ENCODE assay signal across 2 cellular contexts in the genomic region with DNA sequence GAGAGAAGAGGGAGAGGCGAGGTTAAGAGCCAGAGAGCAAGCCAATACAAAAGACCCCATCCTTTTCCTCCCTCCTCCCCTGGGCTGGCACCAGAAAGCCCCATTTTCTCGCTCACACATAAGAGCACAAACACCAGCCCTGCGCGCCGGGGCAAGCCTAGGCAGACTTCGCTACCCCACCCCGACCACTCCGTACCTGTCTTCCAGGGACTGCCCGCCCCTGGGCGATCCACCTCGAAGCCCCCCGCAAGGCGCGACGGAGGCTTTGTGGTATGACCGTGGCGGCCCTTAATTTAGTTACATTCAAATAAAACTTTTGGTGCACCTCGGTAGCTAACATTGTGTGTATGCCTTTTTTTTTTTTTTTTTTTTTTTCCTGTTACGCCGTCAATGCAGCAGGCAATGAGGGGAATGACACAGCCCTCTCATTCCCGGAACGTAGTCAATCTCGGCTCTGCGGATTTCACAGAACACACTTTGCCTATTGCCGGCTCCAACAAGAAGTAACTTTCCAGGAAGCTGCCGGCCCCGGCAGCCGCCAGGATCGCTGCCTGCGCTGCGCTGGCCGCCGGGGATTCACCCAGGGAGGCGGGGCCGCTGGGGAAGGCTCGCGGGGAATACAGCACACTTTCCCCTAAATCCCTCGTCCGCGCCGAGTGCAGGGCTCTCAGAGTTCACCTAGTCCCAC.
A peak's percentile ranks its signal among the peaks of the same experiment; 100 is the strongest.
TF ChIP-seq lines count a peak whose summit lies in the region.

No MANE protein-coding gene starts in this region.

TF ChIP-seq in WTC11, 78 proteins besides CTCF, POLR2A, EP300 and RAD21:
- TF ChIP-seq ZNF121 (CRISPR knock-in tag; IDR thresholded peaks at IDR 0.05): 0 out of 2 replicates have a peak, but pooled peaks have one; percentile 26
- TF ChIP-seq, protein P1, sequence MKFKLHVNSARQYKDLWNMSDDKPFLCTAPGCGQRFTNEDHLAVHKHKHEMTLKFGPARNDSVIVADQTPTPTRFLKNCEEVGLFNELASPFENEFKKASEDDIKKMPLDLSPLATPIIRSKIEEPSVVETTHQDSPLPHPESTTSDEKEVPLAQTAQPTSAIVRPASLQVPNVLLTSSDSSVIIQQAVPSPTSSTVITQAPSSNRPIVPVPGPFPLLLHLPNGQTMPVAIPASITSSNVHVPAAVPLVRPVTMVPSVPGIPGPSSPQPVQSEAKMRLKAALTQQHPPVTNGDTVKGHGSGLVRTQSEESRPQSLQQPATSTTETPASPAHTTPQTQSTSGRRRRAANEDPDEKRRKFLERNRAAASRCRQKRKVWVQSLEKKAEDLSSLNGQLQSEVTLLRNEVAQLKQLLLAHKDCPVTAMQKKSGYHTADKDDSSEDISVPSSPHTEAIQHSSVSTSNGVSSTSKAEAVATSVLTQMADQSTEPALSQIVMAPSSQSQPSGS (CRISPR knock-in tag; IDR thresholded peaks at IDR 0.05; ENCODE audit: borderline replicate concordance, low read depth): no peak

TF ChIP-seq in HepG2, 621 proteins besides CTCF, POLR2A, EP300 and RAD21:
- peak; percentile 50; the same call in 1 of the 2 replicates for TF ChIP-seq BCL6 (CRISPR knock-in tag; IDR thresholded peaks at IDR 0.05)
- peak; percentile 52 for TF ChIP-seq HNRNPLL (IDR thresholded peaks at IDR 0.05; ENCODE audit: low read depth, low read length, poor library complexity, severe bottlenecking)
- TF ChIP-seq, protein P2, sequence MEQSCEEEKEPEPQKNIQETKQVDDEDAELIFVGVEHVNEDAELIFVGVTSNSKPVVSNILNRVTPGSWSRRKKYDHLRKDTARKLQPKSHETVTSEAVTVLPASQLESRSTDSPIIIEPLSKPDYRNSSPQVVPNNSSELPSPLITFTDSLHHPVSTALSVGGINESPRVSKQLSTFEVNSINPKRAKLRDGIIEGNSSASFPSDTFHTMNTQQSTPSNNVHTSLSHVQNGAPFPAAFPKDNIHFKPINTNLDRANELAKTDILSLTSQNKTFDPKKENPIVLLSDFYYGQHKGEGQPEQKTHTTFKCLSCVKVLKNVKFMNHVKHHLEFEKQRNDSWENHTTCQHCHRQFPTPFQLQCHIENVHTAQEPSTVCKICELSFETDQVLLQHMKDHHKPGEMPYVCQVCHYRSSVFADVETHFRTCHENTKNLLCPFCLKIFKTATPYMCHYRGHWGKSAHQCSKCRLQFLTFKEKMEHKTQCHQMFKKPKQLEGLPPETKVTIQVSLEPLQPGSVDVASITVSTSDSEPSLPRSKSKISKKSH (CRISPR knock-in tag; IDR thresholded peaks at IDR 0.05; ENCODE audit: borderline replicate concordance): no peak
- TF ChIP-seq, protein P3, sequence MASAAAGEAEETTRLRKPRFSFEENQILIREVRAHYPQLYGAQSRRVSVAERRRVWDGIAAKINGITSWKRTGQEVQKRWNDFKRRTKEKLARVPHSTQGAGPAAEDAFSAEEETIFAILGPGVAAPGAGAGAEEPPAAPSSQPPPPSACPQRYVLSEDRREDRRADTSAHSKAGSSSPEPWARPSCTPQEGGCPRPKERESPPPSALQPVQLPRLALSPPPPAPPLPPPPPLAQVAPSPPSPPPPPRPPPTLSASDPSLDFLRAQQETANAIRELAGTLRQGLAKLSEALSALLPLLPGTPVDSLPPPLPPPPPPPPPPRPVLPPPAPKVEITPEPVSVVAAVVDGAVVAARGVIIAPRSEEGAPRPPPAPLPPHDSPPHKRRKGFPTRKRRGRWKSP (CRISPR knock-in tag; IDR thresholded peaks at IDR 0.05): 0 out of 2 replicates have a peak, but pooled peaks have one; percentile 32
- TF ChIP-seq, protein P4, sequence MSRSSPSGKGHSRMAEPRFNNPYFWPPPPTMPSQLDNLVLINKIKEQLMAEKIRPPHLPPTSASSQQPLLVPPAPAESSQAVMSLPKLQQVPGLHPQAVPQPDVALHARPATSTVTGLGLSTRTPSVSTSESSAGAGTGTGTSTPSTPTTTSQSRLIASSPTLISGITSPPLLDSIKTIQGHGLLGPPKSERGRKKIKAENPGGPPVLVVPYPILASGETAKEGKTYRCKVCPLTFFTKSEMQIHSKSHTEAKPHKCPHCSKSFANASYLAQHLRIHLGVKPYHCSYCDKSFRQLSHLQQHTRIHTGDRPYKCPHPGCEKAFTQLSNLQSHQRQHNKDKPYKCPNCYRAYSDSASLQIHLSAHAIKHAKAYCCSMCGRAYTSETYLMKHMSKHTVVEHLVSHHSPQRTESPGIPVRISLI (CRISPR knock-in tag; IDR thresholded peaks at IDR 0.05; ENCODE audit: borderline replicate concordance): no peak
- TF ChIP-seq KAT2B (IDR thresholded peaks at IDR 0.05; ENCODE audit: borderline replicate concordance, low read depth, low read length): no peak
- TF ChIP-seq RXRB (CRISPR knock-in tag; IDR thresholded peaks at IDR 0.05; ENCODE audit: borderline replicate concordance): no peak
- peak; percentile 39; the same call in 1 of the 2 replicates for TF ChIP-seq RBFOX2 (IDR thresholded peaks at IDR 0.05; ENCODE audit: low read depth, low read length)
- TF ChIP-seq AGO2 (optimal IDR thresholded peaks at IDR 0.05; ENCODE audit: low read depth, low read length): peak; percentile 79
- TF ChIP-seq DNMT3B (CRISPR knock-in tag; conservative IDR thresholded peaks at IDR 0.05): no peak
- no peak for TF ChIP-seq IRX3 (CRISPR knock-in tag; IDR thresholded peaks at IDR 0.05; ENCODE audit: borderline replicate concordance, low read depth)
- TF ChIP-seq, protein P5, sequence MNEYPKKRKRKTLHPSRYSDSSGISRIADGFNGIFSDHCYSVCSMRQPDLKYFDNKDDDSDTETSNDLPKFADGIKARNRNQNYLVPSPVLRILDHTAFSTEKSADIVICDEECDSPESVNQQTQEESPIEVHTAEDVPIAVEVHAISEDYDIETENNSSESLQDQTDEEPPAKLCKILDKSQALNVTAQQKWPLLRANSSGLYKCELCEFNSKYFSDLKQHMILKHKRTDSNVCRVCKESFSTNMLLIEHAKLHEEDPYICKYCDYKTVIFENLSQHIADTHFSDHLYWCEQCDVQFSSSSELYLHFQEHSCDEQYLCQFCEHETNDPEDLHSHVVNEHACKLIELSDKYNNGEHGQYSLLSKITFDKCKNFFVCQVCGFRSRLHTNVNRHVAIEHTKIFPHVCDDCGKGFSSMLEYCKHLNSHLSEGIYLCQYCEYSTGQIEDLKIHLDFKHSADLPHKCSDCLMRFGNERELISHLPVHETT (CRISPR knock-in tag; conservative IDR thresholded peaks at IDR 0.05): no peak
- TF ChIP-seq KDM2A (CRISPR knock-in tag; IDR thresholded peaks at IDR 0.05; ENCODE audit: borderline replicate concordance, low read depth): peak; percentile 6; the same call in 1 of the 2 replicates
